Comparison of ENCODE assay signal across 8 cellular contexts in the genomic region with DNA sequence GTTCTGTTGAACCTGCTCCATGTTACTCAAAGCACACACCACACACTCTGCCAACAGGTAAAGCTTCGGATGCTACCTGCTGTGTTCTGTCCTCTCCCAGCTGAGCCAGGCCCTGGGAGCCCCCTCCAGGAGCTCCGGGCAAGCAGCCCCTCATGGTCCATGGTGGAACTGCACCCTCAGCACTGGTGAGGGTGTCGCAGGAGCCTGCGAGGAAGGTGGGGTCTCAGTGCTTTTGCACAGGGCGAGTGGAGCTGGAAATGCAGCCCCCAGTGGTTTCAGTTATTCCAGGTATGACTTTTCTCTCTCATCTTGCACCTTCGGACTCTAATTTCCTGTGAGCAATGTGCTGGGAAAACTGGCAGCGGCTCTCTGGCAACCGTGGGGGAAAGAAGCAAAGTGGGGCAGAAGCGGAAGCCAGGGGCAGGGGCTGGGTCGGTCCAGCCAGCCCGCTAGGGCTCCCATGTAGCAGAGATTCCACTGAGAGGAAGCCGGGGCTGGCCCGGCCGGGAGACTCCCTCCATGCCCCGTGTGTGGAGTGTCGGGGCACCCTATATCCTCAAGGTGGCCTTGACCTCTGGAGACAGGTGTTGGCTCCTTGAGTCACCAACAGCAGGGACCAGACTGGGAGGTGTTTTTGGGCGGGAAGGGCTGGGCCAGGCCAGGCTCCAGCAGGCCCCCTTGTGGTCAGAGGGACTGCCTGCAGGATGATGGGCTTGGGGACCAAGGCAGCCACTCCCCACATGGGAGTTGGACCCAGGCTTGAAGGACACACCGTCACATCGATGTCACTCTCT.
DNase-seq lines count a peak whose midpoint lies in the region; FAIRE-seq lines count a peak whose summit lies in the region.

No MANE protein-coding gene starts in this region.

- FAIRE-seq in HTR-8/SVneo (lab: Jason Lieb, UNC): no peak

- peak; percentile 73 for DNase-seq in activated effector memory CD4-positive, alpha-beta T cell treated with anti-CD3 and anti-CD28 coated beads, Interleukin-2, amount 50 U/mL, for 16 hours
- DNase-seq in activated effector memory CD4-positive, alpha-beta T cell treated with Interleukin-2 at 50 U/mL for 16 hours: no peak
- DNase-seq in NCI-H1930 (lab: John Stamatoyannopoulos, UW) (peak; percentile 80 to 83), germinal center (ENCODE audit: low spot score) (peak; percentile 36), NCI-H187 treated with DMSO at 0.1 percent for 48 hours (lab: John Stamatoyannopoulos, UW) (no peak), HTR-8/SVneo (ENCODE audit: insufficient read length, low spot score) (no peak)
- DNase-seq in activated CD8-positive, alpha-beta memory T cell treated with anti-CD3 and anti-CD28 coated beads for 24 hours: peak; percentile 76
- peak; percentile 64 for DNase-seq in stimulated activated CD4-positive, alpha-beta T cell treated with anti-CD3 and anti-CD28 coated beads, Interleukin-15, amount 100 ng/mL, for 24 hours

Comparison
In these comparisons a context has a peak if more than half of its experiments do, and no peak if none do; other contexts are left out.
1. DNase-seq: peak in activated effector memory CD4-positive, alpha-beta T cell treated with anti-CD3 and anti-CD28 coated beads, Interleukin-2, amount 50 U/mL, for 16 hours (single experiment), NCI-H1930 (2 of 2), activated CD8-positive, alpha-beta memory T cell treated with anti-CD3 and anti-CD28 coated beads for 24 hours (single experiment), germinal center (single experiment) and stimulated activated CD4-positive, alpha-beta T cell treated with anti-CD3 and anti-CD28 coated beads, Interleukin-15, amount 100 ng/mL, for 24 hours (single experiment); none in activated effector memory CD4-positive, alpha-beta T cell treated with Interleukin-2 at 50 U/mL for 16 hours (single experiment), NCI-H187 treated with DMSO at 0.1 percent for 48 hours (single experiment) and HTR-8/SVneo (single experiment).